ENCODE assay signal across 27 cellular contexts in genomic region chr10:14116021-14116420, GRCh38.
"Had no signal": no experiment of that assay in that cellular context is flagged by ENCODE, and none has a peak within 500 bp of the region (broad histone marks: within the 10 kb centered on the region; RNA-seq: fewer than 3 reads in every experiment).

No MANE protein-coding gene starts in this region.

- H3K27me3 ChIP-seq: pancreas, stomach, testis, thyroid gland, transverse colon, upper lobe of left lung, vagina had no signal

- H3K9me3 ChIP-seq: left ventricle myocardium inferior, mucosa of descending colon, pancreas, prostate gland, stomach, testis, thyroid gland, transverse colon, upper lobe of left lung, vagina had no signal

- H3K4me1 Mint-ChIP-seq: stimulated activated naive B cell treated with anti-CD40 and anti-IgM and Interleukin-4, amounts not matched to agents 10 μg/mL and 1 μg/mL and 100 μg/mL, for 72 hours had no signal

- H3K27ac Mint-ChIP-seq: memory B cell; naive thymus-derived CD4-positive, alpha-beta T cell; natural killer cell treated with Interleukin-12 subunit alpha and Interleukin-12 subunit beta and Interleukin-15 and Interleukin-18, amount 100 ng/mL, for 72 hours; stimulated activated naive B cell treated with anti-CD40 and anti-IgM and Interleukin-4, amounts not matched to agents 10 μg/mL and 1 μg/mL and 100 μg/mL, for 72 hours had no signal

- H3K4me1 ChIP-seq: left ventricle myocardium inferior, pancreas, prostate gland, stomach, testis, thyroid gland, transverse colon, upper lobe of left lung, vagina had no signal

- FAIRE-seq: pancreas had no signal

- H3K27ac ChIP-seq: left ventricle myocardium inferior, pancreas, prostate gland, skin epidermis, stomach, testis, thyroid gland, transverse colon, upper lobe of left lung, vagina had no signal

- H3K36me3 Mint-ChIP-seq: memory B cell; naive thymus-derived CD4-positive, alpha-beta T cell; natural killer cell treated with Interleukin-12 subunit alpha and Interleukin-12 subunit beta and Interleukin-15 and Interleukin-18, amount 100 ng/mL, for 72 hours; stimulated activated naive B cell treated with anti-CD40 and anti-IgM and Interleukin-4, amounts not matched to agents 10 μg/mL and 1 μg/mL and 100 μg/mL, for 72 hours had no signal

- H3K4me3 ChIP-seq: left ventricle myocardium inferior, lung, mucosa of descending colon, pancreas, prostate gland, skin epidermis, stomach, testis, thyroid gland, transverse colon, upper lobe of left lung, vagina had no signal

- H3K36me3 ChIP-seq: left ventricle myocardium inferior, pancreas, prostate gland, stomach, thyroid gland, transverse colon, upper lobe of left lung, vagina had no signal

- H3K9me3 Mint-ChIP-seq: memory B cell; naive thymus-derived CD4-positive, alpha-beta T cell; natural killer cell treated with Interleukin-12 subunit alpha and Interleukin-12 subunit beta and Interleukin-15 and Interleukin-18, amount 100 ng/mL, for 72 hours; stimulated activated naive B cell treated with anti-CD40 and anti-IgM and Interleukin-4, amounts not matched to agents 10 μg/mL and 1 μg/mL and 100 μg/mL, for 72 hours had no signal

- H3K4me3 Mint-ChIP-seq: memory B cell; naive thymus-derived CD4-positive, alpha-beta T cell; natural killer cell treated with Interleukin-12 subunit alpha and Interleukin-12 subunit beta and Interleukin-15 and Interleukin-18, amount 100 ng/mL, for 72 hours; stimulated activated naive B cell treated with anti-CD40 and anti-IgM and Interleukin-4, amounts not matched to agents 10 μg/mL and 1 μg/mL and 100 μg/mL, for 72 hours had no signal

- DNase-seq: islet precursor cell; left ventricle myocardium inferior; midbrain; mucosa of descending colon; naive thymus-derived CD4-positive, alpha-beta T cell; pancreas; posterior cingulate gyrus; retina; right cardiac atrium; stimulated activated CD4-positive, alpha-beta T cell treated with anti-CD3 and anti-CD28 coated beads, Interleukin-12 subunit alpha, Interleukin-12 subunit beta, amount 100 ng/mL, for 4 hours; stimulated activated CD4-positive, alpha-beta T cell treated with anti-CD3 and anti-CD28 coated beads, Interleukin-15, amount 100 ng/mL, for 24 hours; stimulated activated CD4-positive, alpha-beta T cell treated with anti-CD3 and anti-CD28 coated beads, Interleukin-2, amount 100 ng/mL, for 24 hours; stimulated activated CD4-positive, alpha-beta T cell treated with anti-CD3 and anti-CD28 coated beads, Interleukin-4, amount 100 ng/mL, for 1 hour; stimulated activated naive B cell treated with anti-CD40 and anti-IgM and Interleukin-4, amounts not matched to agents 10 μg/mL and 1 μg/mL and 100 μg/mL, for 72 hours; stimulated activated naive CD8-positive, alpha-beta T cell treated with anti-CD3 and anti-CD28 coated beads, Interleukin-15, Interleukin-2, amounts not matched to agents 100 U/mL and 50 U/mL, for 24 hours; stomach; testis; thyroid gland; transverse colon; upper lobe of left lung had no signal

- ATAC-seq: mucosa of descending colon; naive thymus-derived CD4-positive, alpha-beta T cell; natural killer cell treated with Interleukin-12 subunit alpha and Interleukin-12 subunit beta and Interleukin-15 and Interleukin-18, amount 100 ng/mL, for 72 hours; pancreas; right cardiac atrium; sciatic nerve; stimulated activated naive B cell treated with anti-CD40 and anti-IgM and Interleukin-4, amounts not matched to agents 10 μg/mL and 1 μg/mL and 100 μg/mL, for 72 hours; stimulated activated naive CD8-positive, alpha-beta T cell treated with anti-CD3 and anti-CD28 coated beads, Interleukin-15, Interleukin-2, amounts not matched to agents 100 U/mL and 50 U/mL, for 24 hours had no signal
